Comparison of ENCODE assay signal across 8 cellular contexts in the genomic region with DNA sequence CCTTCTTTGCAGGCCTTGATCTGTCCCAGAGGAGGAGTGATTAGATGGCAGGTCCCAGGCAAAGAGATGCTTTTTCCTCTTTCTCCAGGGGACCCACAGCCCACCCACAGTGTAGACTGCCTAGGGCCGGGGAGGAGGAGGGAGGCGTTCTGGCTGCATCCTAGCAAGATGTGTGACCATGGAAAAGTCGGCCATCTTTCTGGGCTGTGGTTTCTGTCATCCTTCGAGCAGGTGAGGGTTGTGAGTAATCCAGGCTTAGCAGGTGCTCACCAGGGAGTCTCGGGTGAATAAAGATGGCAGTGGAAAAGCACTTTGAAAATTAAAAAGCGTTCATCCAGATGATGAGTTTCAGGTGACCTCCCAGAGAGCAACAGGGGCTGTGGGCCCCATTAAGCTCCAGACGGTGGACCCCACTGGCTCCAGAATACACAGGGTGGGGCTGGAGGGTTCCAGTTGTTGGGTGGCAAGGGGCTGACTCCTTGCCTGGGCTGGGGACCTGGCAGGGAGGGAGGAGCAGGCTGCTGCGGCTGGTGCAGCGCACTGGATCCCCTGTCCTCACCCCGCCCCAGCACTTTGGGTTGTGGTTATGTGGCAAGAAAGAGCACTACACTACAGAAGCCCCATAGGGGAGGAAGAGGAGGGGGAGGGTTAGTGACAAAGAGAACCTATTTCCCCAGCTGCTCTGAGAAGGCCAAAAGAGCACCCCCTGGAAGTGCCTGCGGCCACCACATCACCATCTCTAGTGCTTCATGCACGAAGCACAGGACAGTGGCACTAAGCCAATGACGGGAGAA.
DNase-seq lines count a peak whose midpoint lies in the region; ATAC-seq lines count a peak whose summit lies in the region.

No MANE protein-coding gene starts in this region.

- H3K4me3 ChIP-seq in duodenal mucosa (ENCODE audit: low read depth in 1 of 2, low read length in 2 of 2) = peak overlapping the region in 1 of 2 donors; percentile 55

- no peaks in the 10 kb centered on the region for H3K9me3 ChIP-seq in duodenal mucosa (ENCODE audit: control insufficient read depth in 1 of 2, low read length in 2 of 2)

- peaks cover 25 to 30% of the 10 kb centered on the region in 2 donors for H3K4me1 ChIP-seq in duodenal mucosa (ENCODE audit: control insufficient read depth in 1 of 2, insufficient read depth in 2 of 2, low read length in 2 of 2)

- peak; percentile 41 for ATAC-seq in GM19035 (IDR thresholded peaks at IDR 0.05; ENCODE audit: unreplicated experiment)
- peak; percentile 43 for ATAC-seq in HG03159 (IDR thresholded peaks at IDR 0.05; ENCODE audit: unreplicated experiment)

- no peaks in the 10 kb centered on the region for H3K27me3 ChIP-seq in duodenal mucosa (ENCODE audit: control insufficient read depth in 1 of 2, insufficient read depth in 2 of 2, low read length in 2 of 2)

- H3K27ac ChIP-seq in duodenal mucosa (ENCODE audit: low read depth, low read length) = peak overlapping the region; percentile 10

- no peaks in the 10 kb centered on the region for H3K36me3 ChIP-seq in duodenal mucosa (ENCODE audit: control insufficient read depth in 1 of 2, insufficient read depth in 2 of 2, low read length in 2 of 2)

- H3K9ac ChIP-seq in duodenal mucosa (ENCODE audit: low read depth in 1 of 2, low read length in 2 of 2) = peak overlapping the region; percentile 7 to 18

- peak in 4 of 5 experiments; percentile 24 to 94 (median 68) for DNase-seq in T-helper 2 cell
- peak; percentile 58 for DNase-seq in stimulated activated naive CD4-positive, alpha-beta T cell treated with Interleukin-2 at 50 U/mL for 16 hours (lab: John Stamatoyannopoulos, UW)
- DNase-seq in SW 1271 (lab: John Stamatoyannopoulos, UW) = no peak
- no peak for DNase-seq in NCI-H345 (lab: John Stamatoyannopoulos, UW)
- DNase-seq in NCI-H2196 (lab: John Stamatoyannopoulos, UW; ENCODE audit: unreplicated experiment) = no peak

Comparison
In these comparisons a context has a peak if more than half of its experiments do, and no peak if none do; other contexts are left out.
1. DNase-seq: peak in T-helper 2 cell (4 of 5) and stimulated activated naive CD4-positive, alpha-beta T cell treated with Interleukin-2 at 50 U/mL for 16 hours (single experiment); none in SW 1271 (0 of 2), NCI-H345 (single experiment) and NCI-H2196 (single experiment).